Comparison of ENCODE assay signal across 22 cellular contexts in the genomic region with DNA sequence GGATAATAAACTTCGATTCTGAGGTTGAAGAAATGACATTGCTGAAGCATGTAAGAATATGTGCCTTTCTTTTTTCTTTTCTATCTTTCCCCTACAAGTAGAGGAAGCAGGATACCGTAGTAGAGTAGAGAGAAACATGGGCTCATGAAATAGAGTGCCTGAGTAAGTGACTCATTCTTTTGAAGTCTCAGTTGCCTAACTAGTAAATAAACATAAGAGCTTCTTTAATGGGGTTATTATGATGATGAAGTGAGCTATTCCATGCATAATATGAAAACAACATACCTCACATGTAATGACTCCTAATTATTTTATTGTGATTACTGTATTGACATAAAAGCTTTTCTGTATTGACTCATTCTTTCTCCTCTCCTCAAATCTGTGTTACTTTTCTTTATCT.
"Had no signal": no experiment of that assay in that cellular context is flagged by ENCODE, and none has a peak within 500 bp of the region (broad histone marks: within the 10 kb centered on the region; RNA-seq: fewer than 3 reads in every experiment).

No MANE protein-coding gene starts in this region.

- DNase-seq: activated CD4-positive, alpha-beta memory T cell treated with anti-CD3 and anti-CD28 coated beads, Interleukin-2, amount 10 ng/mL, durations not matched to agents 7 days and 5 days; activated CD4-positive, alpha-beta T cell treated with anti-CD3 and anti-CD28 coated beads for 48 hours; activated CD8-positive, alpha-beta memory T cell treated with anti-CD3 and anti-CD28 coated beads, Interleukin-2, amount 10 ng/mL, durations not matched to agents 7 days and 5 days; activated naive CD4-positive, alpha-beta T cell; activated naive CD8-positive, alpha-beta T cell treated with anti-CD3 and anti-CD28 coated beads, Interleukin-2, amount 10 ng/mL, durations not matched to agents 7 days and 5 days; amygdala; body of pancreas; central memory CD4-positive, alpha-beta T cell; gastrocnemius medialis; head of caudate nucleus; kidney; retina; stimulated activated CD4-positive, alpha-beta T cell treated with anti-CD3 and anti-CD28 coated beads, Interleukin-12 subunit alpha, Interleukin-12 subunit beta, amount 100 ng/mL, for 4 hours; stimulated activated CD4-positive, alpha-beta T cell treated with anti-CD3 and anti-CD28 coated beads, Interleukin-1b, Interleukin-23, amount 100 ng/mL, for 48 hours had no signal

- ATAC-seq: activated CD8-positive, alpha-beta memory T cell treated with anti-CD3 and anti-CD28 coated beads, Interleukin-2, amount 10 ng/mL, durations not matched to agents 7 days and 5 days; activated T-helper 17 cell treated with anti-CD3 and anti-CD28 coated beads, Interleukin-2, amount 50 U/mL, for 72 hours; body of pancreas; gastrocnemius medialis; left lobe of liver; WTC11 had no signal

- H3K4me3 Mint-ChIP-seq: activated CD4-positive, alpha-beta memory T cell treated with anti-CD3 and anti-CD28 coated beads, Interleukin-2, amount 10 ng/mL, durations not matched to agents 7 days and 5 days; activated CD8-positive, alpha-beta memory T cell treated with anti-CD3 and anti-CD28 coated beads, Interleukin-2, amount 10 ng/mL, durations not matched to agents 7 days and 5 days; activated naive CD8-positive, alpha-beta T cell treated with anti-CD3 and anti-CD28 coated beads, Interleukin-2, amount 10 ng/mL, durations not matched to agents 7 days and 5 days; activated T-helper 17 cell treated with anti-CD3 and anti-CD28 coated beads, Interleukin-2, amount 50 U/mL, for 72 hours; neural crest cell; stimulated activated naive CD8-positive, alpha-beta T cell treated with anti-CD3 and anti-CD28 coated beads, Interleukin-15, Interleukin-2, amounts not matched to agents 100 ng/mL and 50 ng/mL, for 24 hours; WTC11 had no signal

- H3K36me3 ChIP-seq: gastrocnemius medialis, tibial nerve, vagina had no signal

- H3K4me3 ChIP-seq: body of pancreas, coronary artery, gastrocnemius medialis, tibial nerve, vagina had no signal

- H3K9me3 ChIP-seq: body of pancreas, gastrocnemius medialis, tibial nerve, vagina had no signal

- H3K4me1 Mint-ChIP-seq: activated CD4-positive, alpha-beta memory T cell treated with anti-CD3 and anti-CD28 coated beads, Interleukin-2, amount 10 ng/mL, durations not matched to agents 7 days and 5 days; activated CD8-positive, alpha-beta memory T cell treated with anti-CD3 and anti-CD28 coated beads, Interleukin-2, amount 10 ng/mL, durations not matched to agents 7 days and 5 days; activated naive CD8-positive, alpha-beta T cell treated with anti-CD3 and anti-CD28 coated beads, Interleukin-2, amount 10 ng/mL, durations not matched to agents 7 days and 5 days; activated T-helper 17 cell treated with anti-CD3 and anti-CD28 coated beads, Interleukin-2, amount 50 U/mL, for 72 hours; neural crest cell; WTC11 had no signal

- H3K27me3 Mint-ChIP-seq: activated CD4-positive, alpha-beta memory T cell treated with anti-CD3 and anti-CD28 coated beads, Interleukin-2, amount 10 ng/mL, durations not matched to agents 7 days and 5 days; activated CD8-positive, alpha-beta memory T cell treated with anti-CD3 and anti-CD28 coated beads, Interleukin-2, amount 10 ng/mL, durations not matched to agents 7 days and 5 days; activated naive CD8-positive, alpha-beta T cell treated with anti-CD3 and anti-CD28 coated beads, Interleukin-2, amount 10 ng/mL, durations not matched to agents 7 days and 5 days; activated T-helper 17 cell treated with anti-CD3 and anti-CD28 coated beads, Interleukin-2, amount 50 U/mL, for 72 hours; stimulated activated naive CD8-positive, alpha-beta T cell treated with anti-CD3 and anti-CD28 coated beads, Interleukin-15, Interleukin-2, amounts not matched to agents 100 ng/mL and 50 ng/mL, for 24 hours had no signal

- H3K36me3 Mint-ChIP-seq: activated CD8-positive, alpha-beta memory T cell treated with anti-CD3 and anti-CD28 coated beads, Interleukin-2, amount 10 ng/mL, durations not matched to agents 7 days and 5 days; activated naive CD8-positive, alpha-beta T cell treated with anti-CD3 and anti-CD28 coated beads, Interleukin-2, amount 10 ng/mL, durations not matched to agents 7 days and 5 days; WTC11 had no signal

- H3K27ac ChIP-seq: body of pancreas, coronary artery, gastrocnemius medialis, tibial nerve, vagina had no signal

- H3K9me3 Mint-ChIP-seq: neural crest cell, WTC11 had no signal

- H3K27me3 ChIP-seq: body of pancreas, gastrocnemius medialis, tibial nerve, vagina had no signal

- H3K4me1 ChIP-seq: body of pancreas, gastrocnemius medialis, tibial nerve, vagina had no signal
